Comparison of ENCODE assay signal across 1 cellular context in the genomic region with DNA sequence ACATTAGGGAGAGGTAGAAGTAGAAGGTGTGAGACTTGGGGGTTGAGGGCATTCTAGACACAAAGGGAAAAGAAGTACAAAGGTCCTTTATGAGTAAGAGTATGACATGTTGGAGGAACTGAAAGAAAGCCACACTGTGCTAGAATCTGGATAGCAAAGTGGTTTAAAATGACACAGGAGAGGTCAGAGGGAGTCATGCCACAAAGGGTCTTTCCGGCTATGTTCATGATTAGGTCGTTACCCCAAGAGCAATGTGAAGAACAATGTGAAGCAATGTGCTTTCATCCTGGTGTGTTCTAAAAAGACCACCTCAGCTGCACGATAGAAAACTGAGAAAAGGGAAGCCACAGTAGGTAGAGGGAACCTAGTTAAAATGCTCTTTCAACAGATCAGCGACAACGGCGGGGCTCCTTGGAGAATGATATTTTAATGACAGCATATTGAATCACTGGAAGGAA.
A peak's percentile ranks its signal among the peaks of the same experiment; 100 is the strongest.
TF ChIP-seq lines count a peak whose summit lies in the region.

No MANE protein-coding gene starts in this region.

TF ChIP-seq in HepG2, 621 proteins besides CTCF, POLR2A, EP300 and RAD21 (continued from another document):
- TF ChIP-seq SOX5 (CRISPR knock-in tag; IDR thresholded peaks at IDR 0.05; ENCODE audit: borderline replicate concordance): 0 out of 2 replicates have a peak, but pooled peaks have one; percentile 20
- TF ChIP-seq FOXA3 (CRISPR knock-in tag; IDR thresholded peaks at IDR 0.05): 0 out of 2 replicates have a peak, but pooled peaks have one; percentile 9
- TF ChIP-seq ZNF652 (CRISPR knock-in tag; IDR thresholded peaks at IDR 0.05; ENCODE audit: borderline replicate concordance, low read depth): peak; percentile 11; the same call in 1 of the 2 replicates
- TF ChIP-seq GATAD2A (CRISPR knock-in tag; IDR thresholded peaks at IDR 0.05): 0 out of 2 replicates have a peak, but pooled peaks have one; percentile 7
- TF ChIP-seq TGIF2 (CRISPR knock-in tag; IDR thresholded peaks at IDR 0.05): no peak
- no peak for TF ChIP-seq ZNF737 (CRISPR knock-in tag; IDR thresholded peaks at IDR 0.05; ENCODE audit: borderline replicate concordance)
- no peak for TF ChIP-seq ZNF292 (CRISPR knock-in tag; IDR thresholded peaks at IDR 0.05; ENCODE audit: borderline replicate concordance, low read depth)
- TF ChIP-seq DMAP1 (CRISPR knock-in tag; IDR thresholded peaks at IDR 0.05): 0 out of 2 replicates have a peak, but pooled peaks have one; percentile 29
- TF ChIP-seq HMG20A (CRISPR knock-in tag; IDR thresholded peaks at IDR 0.05; ENCODE audit: borderline replicate concordance): 0 out of 2 replicates have a peak, but pooled peaks have one; percentile 15
- TF ChIP-seq ZNF644 (CRISPR knock-in tag; IDR thresholded peaks at IDR 0.05; ENCODE audit: low read depth): 0 out of 2 replicates have a peak, but pooled peaks have one; percentile 58
- TF ChIP-seq SAP130 (CRISPR knock-in tag; IDR thresholded peaks at IDR 0.05; ENCODE audit: low read depth): 0 out of 2 replicates have a peak, but pooled peaks have one; percentile 15
